In the genomic region with DNA sequence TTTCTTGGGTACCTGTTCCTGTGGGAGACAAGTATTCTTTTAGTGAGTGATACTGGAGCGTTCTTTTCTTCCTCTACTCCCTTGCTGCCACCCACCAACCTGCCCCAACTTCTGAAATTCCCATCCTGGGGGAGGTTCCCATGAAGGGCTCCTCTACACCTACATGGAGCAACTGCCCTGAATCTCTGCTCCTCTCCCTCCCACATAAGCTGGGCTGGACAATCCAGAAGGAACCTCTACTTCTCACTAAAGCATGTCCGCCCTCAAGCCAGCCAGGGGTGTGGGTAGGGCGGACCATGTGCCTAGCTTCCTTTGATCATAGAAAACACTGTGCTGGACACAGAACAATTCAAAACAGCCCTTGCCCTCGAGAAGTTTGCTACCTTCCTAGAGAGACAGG, we compare ENCODE assay signal across 9 cellular contexts. TPM values are rescaled to one million over a fixed set of nuclear protein-coding genes. Genes with fewer than 3 reads are reported as not detected.
"Had no signal": no experiment of that assay in that cellular context is flagged by ENCODE, and none has a peak within 500 bp of the region (broad histone marks: within the 10 kb centered on the region; RNA-seq: fewer than 3 reads in every experiment).

No MANE protein-coding gene starts in this region.

- ATAC-seq: K562 had no signal

- H3K27ac ChIP-seq: GM23248, HL-60 had no signal

- DNase-seq: GM23248, GOT3, H7, IMR-90, KG1 had no signal

- H3K4me3 ChIP-seq: GM23248, HAP-1, K562 had no signal

- H3K9me3 ChIP-seq: HAP-1 had no signal

- H3K36me3 ChIP-seq: HAP-1 had no signal

- H3K4me1 ChIP-seq: HAP-1 had no signal

- H2AFZ ChIP-seq: GM23248 had no signal

RNA-seq across cellular contexts. Expression of a gene that starts 25.9 kb away (rescaled TPM):
- total RNA-seq: GM23248, HT1080, IMR-90 had no signal
